Comparison of ENCODE assay signal across 9 cellular contexts in genomic region chr6:149079911-149080501, GRCh38.
DNase-seq lines count a peak whose midpoint lies in the region; ATAC-seq and TF ChIP-seq lines count a peak whose summit lies in the region.
"Had no signal": no experiment of that assay in that cellular context is flagged by ENCODE, and none has a peak within 500 bp of the region (broad histone marks: within the 10 kb centered on the region; RNA-seq: fewer than 3 reads in every experiment).

No MANE protein-coding gene starts in this region.

- H3K4me2 ChIP-seq in Loucy (ENCODE audit: low read depth, low read length, poor library complexity, severe bottlenecking) = no peak overlapping the region

- H3K79me2 ChIP-seq in Loucy (ENCODE audit: insufficient read depth, low read length) = no peaks in the 10 kb centered on the region

- no peak overlapping the region for H2AFZ ChIP-seq in Loucy (ENCODE audit: low read length)

- H4K20me1 ChIP-seq in Loucy (ENCODE audit: insufficient read depth, low read length, poor library complexity, severe bottlenecking) = no peaks in the 10 kb centered on the region

- no peaks in the 10 kb centered on the region for H3K9me2 ChIP-seq in Loucy (replicated peaks; ENCODE audit: low read depth, low read length)

- in situ Hi-C loops in HAP-1 (cut with MboI; ENCODE audit: low sequenced_read_pairs) = loop anchor here (5.0 to 25.0 kb wide), 2 partner anchors 347 to 432 kb away; no protein-coding TSS in a partner anchor

- no peaks in the 10 kb centered on the region for H3K27me3 ChIP-seq in Loucy (ENCODE audit: insufficient read depth, low read length, poor library complexity, severe bottlenecking)
- H3K27me3 ChIP-seq in muscle layer of duodenum (ENCODE audit: low read depth, low read length) = no peaks in the 10 kb centered on the region
- H3K27me3 ChIP-seq in HAP-1 (ENCODE audit: low read depth) = no peaks in the 10 kb centered on the region; the same call in 1 of the 2 replicates

- H3K4me3 ChIP-seq in Loucy (ENCODE audit: low read length, poor library complexity, severe bottlenecking) (no peak overlapping the region), muscle layer of duodenum (ENCODE audit: low read depth in 1 of 2, low read length in 2 of 2) (no peak overlapping the region), HAP-1 (no peak overlapping the region)

- peak overlapping the region; percentile 17 for H3K27ac ChIP-seq in muscle layer of duodenum (ENCODE audit: low read length)

- peak; percentile 46 for DNase-seq in AG08395 (ENCODE audit: low spot score)
- DNase-seq in dedifferentiated amniotic fluid mesenchymal stem cell (ENCODE audit: extremely low spot score) = peak; percentile 47
- DNase-seq in HAP-1 (ENCODE audit: low spot score in 2 of 2) = no peak
- DNase-seq in activated CD4-positive, alpha-beta T cell treated with anti-CD3 and anti-CD28 coated beads for 4 hours = no peak
- DNase-seq: stimulated activated CD4-positive, alpha-beta T cell treated with anti-CD3 and anti-CD28 coated beads, Interleukin-4, amount 100 ng/mL, for 4 hours had no signal

- H3F3A ChIP-seq in Loucy (ENCODE audit: low read depth) = no peaks in the 10 kb centered on the region

- H3K36me3 ChIP-seq in Loucy (ENCODE audit: insufficient read depth, low read length) (no peaks in the 10 kb centered on the region), muscle layer of duodenum (ENCODE audit: control insufficient read depth in 1 of 2, insufficient read depth in 2 of 2, low read length in 2 of 2) (no peaks in the 10 kb centered on the region), HAP-1 (replicated peaks) (no peaks in the 10 kb centered on the region)

- ATAC-seq in GM21423 (IDR thresholded peaks at IDR 0.05; ENCODE audit: unreplicated experiment) (no peak), GM21515 (IDR thresholded peaks at IDR 0.05; ENCODE audit: unreplicated experiment) (no peak)

- H3K9me3 ChIP-seq in Loucy (ENCODE audit: insufficient read depth, low read depth, low read length) (no peaks in the 10 kb centered on the region), muscle layer of duodenum (ENCODE audit: control insufficient read depth in 1 of 2, low read length in 2 of 2) (no peaks in the 10 kb centered on the region), HAP-1 (no peaks in the 10 kb centered on the region)

- H3K9ac ChIP-seq in Loucy (ENCODE audit: low read depth, low read length, poor library complexity, severe bottlenecking) = peak overlapping the region; percentile 56

- TF ChIP-seq CTCF in Loucy (conservative IDR thresholded peaks at IDR 0.05; ENCODE audit: low read length) = no peak

- peaks cover 39% of the 10 kb centered on the region for H3K4me1 ChIP-seq in Loucy (ENCODE audit: insufficient read depth, low read length, poor library complexity, severe bottlenecking)
- H3K4me1 ChIP-seq in muscle layer of duodenum (ENCODE audit: control insufficient read depth in 1 of 2, insufficient read depth in 2 of 2, low read length in 2 of 2) = peaks cover 5 to 58% of the 10 kb centered on the region in 2 donors
- no peaks in the 10 kb centered on the region for H3K4me1 ChIP-seq in HAP-1

Comparison
In these comparisons a context has a peak if more than half of its experiments do, and no peak if none do; other contexts are left out.
1. DNase-seq: peak in AG08395 (single experiment) and dedifferentiated amniotic fluid mesenchymal stem cell (single experiment); none in HAP-1 (0 of 2) and activated CD4-positive, alpha-beta T cell treated with anti-CD3 and anti-CD28 coated beads for 4 hours (0 of 2).